ENCODE assay signal across 12 cellular contexts in the genomic region with DNA sequence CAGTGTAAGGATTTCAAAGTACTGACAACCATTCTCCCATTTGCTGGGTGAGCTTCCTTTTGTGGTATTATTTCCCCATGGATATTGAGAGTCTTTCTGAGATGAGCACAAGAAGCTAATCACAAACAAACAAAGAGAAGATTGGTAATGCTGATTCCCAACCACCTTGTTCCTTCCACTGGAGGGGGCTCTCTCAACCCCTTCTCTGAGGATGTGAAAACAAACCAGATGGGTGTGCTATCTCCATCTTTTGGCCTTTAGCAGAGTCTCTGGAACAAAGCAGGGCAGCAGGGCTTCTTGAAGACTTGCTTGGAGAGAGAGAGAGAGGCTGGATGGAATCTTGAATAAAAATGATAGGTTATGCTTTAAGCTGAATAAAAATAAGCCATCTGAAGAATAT.
A peak's percentile ranks its signal among the peaks of the same experiment; 100 is the strongest.
DNase-seq lines count a peak whose midpoint lies in the region; ATAC-seq and TF ChIP-seq lines count a peak whose summit lies in the region.
"Had no signal": no experiment of that assay in that cellular context is flagged by ENCODE, and none has a peak within 500 bp of the region (broad histone marks: within the 10 kb centered on the region; RNA-seq: fewer than 3 reads in every experiment).

No MANE protein-coding gene starts in this region.

- in situ Hi-C loops in G401 (cut with HindIII; ENCODE audit: low sequenced_read_pairs) = no loop called here

- CTCF ChIA-PET in GM10248 (lab: Yijun Ruan, JAX) = interaction anchor here (0.7 to 2.1 kb wide), 2 partner anchors 14 to 30 kb away, joined by 3 to 7 read pairs; no protein-coding TSS in a partner anchor

- DNase-seq in GM10248 (ENCODE audit: extremely low spot score) = no peak
- peak; percentile 83 for DNase-seq in NCI-H1092 treated with DMSO at 0.1 percent for 48 hours (lab: John Stamatoyannopoulos, UW)
- DNase-seq in caudate nucleus (lab: John Stamatoyannopoulos, UW) = peak in 22 of 61 donors; percentile 5 to 51 (median 20)
- DNase-seq in nucleus accumbens (lab: John Stamatoyannopoulos, UW) = peak in 29 of 56 donors; percentile 2 to 49 (median 25)
- DNase-seq in activated CD4-positive, alpha-beta T cell treated with anti-CD3 and anti-CD28 coated beads, Interleukin-2, amount 50 U/mL, for 48 hours = no peak
- no peak for DNase-seq in G401 (ENCODE audit: low spot score)
- DNase-seq: IMR-90, pancreas had no signal

- no peak for ATAC-seq in HG03378 (IDR thresholded peaks at IDR 0.05; ENCODE audit: unreplicated experiment)
- no peak for ATAC-seq in HG02884 (IDR thresholded peaks at IDR 0.05; ENCODE audit: unreplicated experiment)
- ATAC-seq: activated CD4-positive, CD25-positive, alpha-beta regulatory T cell treated with anti-CD3 and anti-CD28 coated beads, Interleukin-2, amount 50 U/mL, for 24 hours; pancreas; stimulated activated memory B cell treated with anti-CD40 and anti-IgM and Interleukin-4, amounts not matched to agents 10 μg/mL and 1 μg/mL and 100 μg/mL, for 72 hours had no signal

- POLR2A ChIA-PET in GM10248 (lab: Yijun Ruan, JAX) = no interaction called here

- peak; percentile 7 for TF ChIP-seq CTCF in GM10248 (IDR thresholded peaks at IDR 0.05; ENCODE audit: control extremely low read depth, extremely low read depth, low read depth, missing control alignments)

- H3K27ac ChIP-seq in caudate nucleus (ENCODE audit: low read depth, low read length) = peak overlapping the region; percentile 56
- H3K27ac ChIP-seq: pancreas had no signal

Comparison
In these comparisons a context has a peak if more than half of its experiments do, and no peak if none do; other contexts are left out.
1. DNase-seq: peak in NCI-H1092 treated with DMSO at 0.1 percent for 48 hours (single experiment) and nucleus accumbens (29 of 56); none in GM10248 (single experiment), activated CD4-positive, alpha-beta T cell treated with anti-CD3 and anti-CD28 coated beads, Interleukin-2, amount 50 U/mL, for 48 hours (0 of 2) and G401 (single experiment).